ENCODE assay signal across 18 cellular contexts in the genomic region with DNA sequence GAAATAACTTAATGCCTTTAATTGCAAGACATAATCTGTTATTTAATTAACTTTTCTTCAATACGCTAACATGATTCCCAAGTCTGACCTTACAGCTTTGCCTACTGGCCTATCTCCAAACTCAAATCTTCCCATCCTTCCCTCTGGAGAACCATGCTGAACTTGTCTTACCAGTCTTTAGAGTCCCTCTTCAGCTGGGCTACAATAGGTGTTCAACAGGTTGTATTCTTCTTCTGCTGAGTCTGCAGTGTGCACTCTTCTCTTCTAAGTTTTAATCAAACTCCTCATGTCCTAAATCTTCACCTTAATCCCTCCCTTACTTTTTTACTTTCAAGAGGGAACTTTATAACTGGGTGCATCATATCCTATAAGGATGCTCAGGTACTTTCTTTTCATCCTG.
DNase-seq lines count a peak whose midpoint lies in the region; ATAC-seq, FAIRE-seq and TF ChIP-seq lines count a peak whose summit lies in the region.
"Had no signal": no experiment of that assay in that cellular context is flagged by ENCODE, and none has a peak within 500 bp of the region (broad histone marks: within the 10 kb centered on the region; RNA-seq: fewer than 3 reads in every experiment).

No MANE protein-coding gene starts in this region.

- ATAC-seq in PC-3, result no peak
- ATAC-seq: GM23338, HCT116 had no signal

- H3K4me2 ChIP-seq in PC-3 (ENCODE audit: low read length), result no peak overlapping the region
- H3K4me2 ChIP-seq in keratinocyte (ENCODE audit: control insufficient read depth, extremely low read depth, insufficient read depth, low read depth, low read length), result no peak overlapping the region
- H3K4me2 ChIP-seq: GM23338 had no signal

- CTCF ChIA-PET in PC-3 (lab: Charles Lee), result no interaction called here

- no peaks in the 10 kb centered on the region for H3K27me3 ChIP-seq in PC-3 (ENCODE audit: low read length)
- H3K27me3 ChIP-seq in keratinocyte (ENCODE audit: control insufficient read depth, extremely low read depth, insufficient read depth, low read length), result no peaks in the 10 kb centered on the region
- no peaks in the 10 kb centered on the region for H3K27me3 ChIP-seq in endodermal cell (ENCODE audit: control insufficient read depth, insufficient read depth, low read length, poor library complexity, severe bottlenecking)

- no peaks in the 10 kb centered on the region for H3K9me1 ChIP-seq in keratinocyte (ENCODE audit: control insufficient read depth, extremely low read depth, insufficient read depth, low read length)

- H3K4me1 ChIP-seq in PC-3 (ENCODE audit: insufficient read depth, low read length) (peaks cover 9% of the 10 kb centered on the region; the same call in 1 of the 2 replicates), keratinocyte (ENCODE audit: control insufficient read depth, extremely low read depth, insufficient read depth, low read length) (no peaks in the 10 kb centered on the region), endodermal cell (ENCODE audit: control insufficient read depth, insufficient read depth, low read length) (no peaks in the 10 kb centered on the region)

- no peaks in the 10 kb centered on the region for H3F3A ChIP-seq in PC-3 (ENCODE audit: low read length, unreplicated experiment)

- intact Hi-C loops in PC-3 (cut with micrococcal nuclease), result no loop called here

- H3K27me3 Mint-ChIP-seq in endodermal cell (ENCODE audit: insufficient read depth), result no peaks in the 10 kb centered on the region
- H3K27me3 Mint-ChIP-seq: CD4-positive, alpha-beta memory T cell had no signal

- H2AFZ ChIP-seq in PC-3 (ENCODE audit: low read length) (no peak overlapping the region), keratinocyte (ENCODE audit: control insufficient read depth, low read length) (no peak overlapping the region)
- H2AFZ ChIP-seq: GM23338 had no signal

- no peak for TF ChIP-seq CTCF in PC-3 (conservative IDR thresholded peaks at IDR 0.05; ENCODE audit: low read depth, low read length)
- TF ChIP-seq CTCF in keratinocyte (optimal IDR thresholded peaks at IDR 0.05 in 1 of 3, IDR thresholded peaks at IDR 0.05 in 1 of 3, conservative IDR thresholded peaks at IDR 0.05 in 1 of 3; ENCODE audit: extremely low read depth in 1 of 3, insufficient read depth in 2 of 3, low read length in 3 of 3), result no peak
- no peak for TF ChIP-seq CTCF in endodermal cell (conservative IDR thresholded peaks at IDR 0.05)

- H3K36me3 ChIP-seq in PC-3 (ENCODE audit: low read depth, low read length) (no peaks in the 10 kb centered on the region), keratinocyte (ENCODE audit: control insufficient read depth in 2 of 2, extremely low read depth in 1 of 2, insufficient read depth in 2 of 2, low read length in 2 of 2) (no peaks in the 10 kb centered on the region), endodermal cell (ENCODE audit: control insufficient read depth, insufficient read depth, low read length) (no peaks in the 10 kb centered on the region)

- H3K4me1 Mint-ChIP-seq in endodermal cell, result peaks cover 3% of the 10 kb centered on the region
- H3K4me1 Mint-ChIP-seq: CD4-positive, alpha-beta memory T cell had no signal

- no peaks in the 10 kb centered on the region for H3K9me2 ChIP-seq in PC-3 (replicated peaks; ENCODE audit: low read length)

- H3K27ac ChIP-seq in PC-3 (ENCODE audit: low read length), result no peak overlapping the region
- H3K27ac ChIP-seq in keratinocyte (ENCODE audit: control insufficient read depth, insufficient read depth, low read length), result no peak overlapping the region
- H3K27ac ChIP-seq in endodermal cell (ENCODE audit: low read depth, low read length), result no peak overlapping the region

- H3K9ac ChIP-seq in PC-3 (ENCODE audit: low read length), result no peak overlapping the region
- no peak overlapping the region for H3K9ac ChIP-seq in keratinocyte (ENCODE audit: control insufficient read depth, extremely low read depth, insufficient read depth, low read length)
- H3K9ac ChIP-seq in endodermal cell (ENCODE audit: extremely low read depth, low read length, poor library complexity, severe bottlenecking), result no peak overlapping the region

- WGBS in endodermal cell (ENCODE audit: insufficient coverage in 1 of 2, insufficient read length in 1 of 2), 2 experiments, result 96 to 100% methylated on average over 1 of the region's 1 CpG

- H3K36me3 Mint-ChIP-seq in endodermal cell (ENCODE audit: low read depth), result no peaks in the 10 kb centered on the region
- H3K36me3 Mint-ChIP-seq: CD4-positive, alpha-beta memory T cell had no signal

- no peak overlapping the region for H3K4me3 ChIP-seq in PC-3 (ENCODE audit: low read length)
- H3K4me3 ChIP-seq in keratinocyte (ENCODE audit: control insufficient read depth in 2 of 3, extremely low read depth in 1 of 3, insufficient read depth in 2 of 3, low read depth in 1 of 3, low read length in 3 of 3), result no peak overlapping the region
- no peak overlapping the region for H3K4me3 ChIP-seq in endodermal cell (ENCODE audit: low read length)
- H3K4me3 ChIP-seq: GM23338 had no signal

- H3K4me3 Mint-ChIP-seq in endodermal cell, result no peak overlapping the region
- H3K4me3 Mint-ChIP-seq: CD4-positive, alpha-beta memory T cell; GM23338; H9; HFFc6 had no signal

- no peaks in the 10 kb centered on the region for H3K9me3 ChIP-seq in PC-3 (ENCODE audit: low read length)
- H3K9me3 ChIP-seq in keratinocyte (ENCODE audit: control insufficient read depth, low read depth, low read length), result no peaks in the 10 kb centered on the region
- H3K9me3 ChIP-seq in endodermal cell (ENCODE audit: control insufficient read depth, low read length), result no peaks in the 10 kb centered on the region

- no peak overlapping the region for H3K27ac Mint-ChIP-seq in endodermal cell
- H3K27ac Mint-ChIP-seq: CD4-positive, alpha-beta memory T cell; GM23338; H9; HFFc6 had no signal

- no peaks in the 10 kb centered on the region for H3K9me3 Mint-ChIP-seq in endodermal cell
- H3K9me3 Mint-ChIP-seq: GM23338, H9, HFFc6 had no signal

- POLR2A ChIA-PET in PC-3 (lab: Charles Lee; ENCODE audit: unreplicated experiment), result no interaction called here

- DNase-seq in NCI-H510A treated with DMSO at 0.1 percent for 48 hours (lab: John Stamatoyannopoulos, UW), result peak; percentile 23
- DNase-seq in NCI-H510A (lab: John Stamatoyannopoulos, UW), result no peak
- peak; percentile 16 for DNase-seq in PC-3
- DNase-seq in keratinocyte (ENCODE audit: low read depth, low spot score), result no peak
- no peak for DNase-seq in islet precursor cell
- no peak for DNase-seq in endodermal cell
- DNase-seq: C1 segment of cervical spinal cord; Calu3; CD4-positive, alpha-beta memory T cell; COR-L47; DMS79 treated with DMSO at 0.1 percent for 48 hours; GF-D8; H9; HFFc6 had no signal

- H3K79me2 ChIP-seq in PC-3 (ENCODE audit: low read length) (no peaks in the 10 kb centered on the region), keratinocyte (ENCODE audit: control insufficient read depth, insufficient read depth, low read length) (no peaks in the 10 kb centered on the region)

- H4K20me1 ChIP-seq in PC-3 (ENCODE audit: low read length), result no peaks in the 10 kb centered on the region
- H4K20me1 ChIP-seq in keratinocyte (ENCODE audit: control insufficient read depth, extremely low read depth, insufficient read depth, low read length), result no peaks in the 10 kb centered on the region

- dilution Hi-C loops in keratinocyte (cut with MboI; ENCODE audit: extremely low pct_ligation_motif_present, low sequenced_read_pairs), result no loop called here

- BruUV-seq in PC-3 (replicated peaks; lab: Mats Ljungman, UMichigan), result no TSS peak

- peak; percentile 29 for FAIRE-seq in keratinocyte (lab: Jason Lieb, UNC)
- FAIRE-seq: GM12891, GM18507 had no signal

Comparison
In these comparisons a context has a peak if more than half of its experiments do, and no peak if none do; other contexts are left out.
1. DNase-seq: peak in NCI-H510A treated with DMSO at 0.1 percent for 48 hours (single experiment) and PC-3 (single experiment); none in NCI-H510A (single experiment), keratinocyte (single experiment), islet precursor cell (single experiment) and endodermal cell (single experiment).